8 cellular contexts compared by ENCODE assay signal in the genomic region with DNA sequence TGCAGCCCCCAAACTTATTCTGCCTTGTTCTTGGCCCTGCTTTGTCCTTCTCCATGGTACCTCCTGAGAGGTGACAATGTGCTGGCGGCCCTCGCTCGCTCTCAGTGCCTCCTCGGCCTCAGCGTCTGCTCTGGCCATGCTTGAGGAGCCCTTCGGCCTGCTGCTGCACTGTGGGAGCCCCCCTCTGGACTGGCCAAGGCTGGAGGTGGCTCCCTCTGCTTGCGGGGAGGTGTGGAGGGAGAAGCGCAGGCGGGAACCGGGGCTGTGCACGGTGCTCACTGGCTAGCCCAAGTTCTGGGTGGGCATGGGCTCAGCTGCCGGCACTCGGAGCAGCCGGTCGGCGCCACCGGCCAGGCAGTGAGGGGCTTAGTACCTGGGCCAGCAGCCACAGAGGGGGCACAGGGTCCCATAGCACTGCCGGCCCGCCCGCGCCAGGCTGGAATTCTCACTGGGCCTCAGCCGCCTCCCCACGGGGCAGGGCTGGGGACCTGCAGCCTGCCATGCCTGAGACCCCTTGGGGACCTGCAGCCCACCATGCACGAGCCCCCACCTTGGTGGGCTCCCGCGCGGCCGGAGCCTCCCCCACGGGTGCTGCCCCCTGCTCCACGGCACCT.
"Had no signal": no experiment of that assay in that cellular context is flagged by ENCODE, and none has a peak within 500 bp of the region (broad histone marks: within the 10 kb centered on the region; RNA-seq: fewer than 3 reads in every experiment).

No MANE protein-coding gene starts in this region.

- H3K9me3 ChIP-seq: HAP-1 had no signal

- H3K4me3 ChIP-seq: GM23248, HAP-1, K562 had no signal

- H3K36me3 ChIP-seq: HAP-1 had no signal

- FAIRE-seq: K562 had no signal

- H3K27ac ChIP-seq: GM23248, HL-60 had no signal

- H3K9ac ChIP-seq: GM23248 had no signal

- H2AFZ ChIP-seq: GM23248 had no signal

- ATAC-seq: K562 had no signal

- H3K4me1 ChIP-seq: HAP-1 had no signal

- DNase-seq: GM23248, GOT3, H7, IMR-90, KG1 had no signal
